In the genomic region with DNA sequence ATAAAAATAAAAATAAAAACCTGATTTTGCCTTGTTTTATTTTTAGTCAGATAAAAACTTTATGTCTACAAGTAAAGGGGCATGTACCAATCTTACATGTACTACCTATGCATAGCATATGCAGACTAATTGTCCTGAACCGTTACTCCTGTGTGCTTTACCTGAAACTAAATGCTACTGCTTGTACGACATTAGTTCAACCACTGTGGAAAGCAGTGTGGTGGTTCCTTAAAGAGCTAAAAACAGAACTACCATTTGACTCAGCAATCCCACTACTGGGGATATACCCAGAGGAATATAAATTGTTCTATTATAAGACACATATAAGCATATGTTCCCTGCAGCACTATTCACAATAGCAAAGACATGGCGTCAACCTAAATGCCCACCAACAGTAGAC, we compare ENCODE assay signal across 35 cellular contexts.
"Had no signal": no experiment of that assay in that cellular context is flagged by ENCODE, and none has a peak within 500 bp of the region (broad histone marks: within the 10 kb centered on the region; RNA-seq: fewer than 3 reads in every experiment).

No MANE protein-coding gene starts in this region.

- H3K4me3 Mint-ChIP-seq: activated B cell treated with CpG ODN at 0.5 μM for 24 hours; activated CD4-positive, alpha-beta memory T cell treated with anti-CD3 and anti-CD28 coated beads for 36 hours; activated CD4-positive, alpha-beta T cell treated with anti-CD3 and anti-CD28 coated beads, Interleukin-2, amount 10 ng/mL, durations not matched to agents 24 days and 14 days; activated CD8-positive, alpha-beta T cell treated with anti-CD3 and anti-CD28 coated beads for 36 hours; activated naive CD4-positive, alpha-beta T cell treated with anti-CD3 and anti-CD28 coated beads for 36 hours; activated naive CD8-positive, alpha-beta T cell treated with anti-CD3 and anti-CD28 coated beads for 36 hours; activated T-cell treated with anti-CD3 and anti-CD28 coated beads, Interleukin-2, amount 50 U/mL, for 4 hours; activated T-cell treated with anti-CD3 and anti-CD28 coated beads, Interleukin-2, amount 50 U/mL, for 72 hours; activated T-helper 1 cell treated with anti-CD3 and anti-CD28 coated beads, Interleukin-12 subunit alpha, Interleukin-12 subunit beta, Interleukin-2, Interleukin-4 antibody, amounts not matched to agents 30 ng/mL and 10 ng/mL and 1 ng/mL, durations not matched to agents 14 hours and 24 hours and 36 hours; activated T-helper 17 cell treated with anti-CD3 and anti-CD28 coated beads, Interleukin-2, amount 50 U/mL, for 72 hours; T-helper 2 cell treated with Interferon-gamma antibody and Interleukin-4, amounts not matched to agents 5 μg/mL and 100 μg/mL, for 36 hours had no signal

- H3K9me3 ChIP-seq: adrenal gland, body of pancreas, breast epithelium had no signal

- FAIRE-seq: astrocyte, TTC549 had no signal

- ATAC-seq: activated CD8-positive, alpha-beta T cell treated with anti-CD3 and anti-CD28 coated beads for 36 hours; activated naive CD4-positive, alpha-beta T cell treated with anti-CD3 and anti-CD28 coated beads, Interleukin-2, amount 50 U/mL, for 72 hours; activated T-cell treated with anti-CD3 and anti-CD28 coated beads, Interleukin-2, amount 50 U/mL, for 4 hours; activated T-cell treated with anti-CD3 and anti-CD28 coated beads, Interleukin-2, amount 50 U/mL, for 72 hours; activated T-helper 17 cell treated with anti-CD3 and anti-CD28 coated beads, Interleukin-2, amount 50 U/mL, for 72 hours; body of pancreas had no signal

- H3K4me3 ChIP-seq: adrenal gland, body of pancreas, breast epithelium had no signal

- DNase-seq: activated B cell treated with CpG ODN at 0.5 μM for 24 hours; activated CD4-positive, alpha-beta memory T cell treated with anti-CD3 and anti-CD28 coated beads for 36 hours; activated CD4-positive, alpha-beta T cell treated with anti-CD3 and anti-CD28 coated beads for 4 hours; activated CD4-positive, alpha-beta T cell treated with anti-CD3 and anti-CD28 coated beads, Interleukin-2, amount 10 ng/mL, durations not matched to agents 24 days and 14 days; activated CD4-positive, alpha-beta T cell treated with anti-CD3 and anti-CD28 coated beads, Interleukin-2, amount 50 U/mL, for 1 hour; activated CD4-positive, alpha-beta T cell treated with anti-CD3 and anti-CD28 coated beads, Interleukin-2, amount 50 U/mL, for 4 hours; activated CD4-positive, CD25-positive, alpha-beta regulatory T cell treated with anti-CD3 and anti-CD28 coated beads, Interleukin-2, amount 50 U/mL, for 72 hours; activated CD8-positive, alpha-beta memory T cell treated with anti-CD3 and anti-CD28 coated beads, Interleukin-2, amount 50 U/mL, for 4 hours; activated CD8-positive, alpha-beta T cell treated with anti-CD3 and anti-CD28 coated beads for 36 hours; activated effector memory CD4-positive, alpha-beta T cell treated with anti-CD3 and anti-CD28 coated beads, Interleukin-2, amount 50 U/mL, for 16 hours; activated gamma-delta T cell treated with Interleukin-2 at 50 U/mL for 16 hours; activated naive CD4-positive, alpha-beta T cell; activated naive CD4-positive, alpha-beta T cell treated with anti-CD3 and anti-CD28 coated beads for 36 hours; activated naive CD4-positive, alpha-beta T cell treated with anti-CD3 and anti-CD28 coated beads, Interleukin-2, amount 50 U/mL, for 16 hours; activated naive CD8-positive, alpha-beta T cell treated with anti-CD3 and anti-CD28 coated beads for 36 hours; activated T-cell treated with anti-CD3 and anti-CD28 coated beads for 4 hours; activated T-cell treated with anti-CD3 and anti-CD28 coated beads, Interleukin-2, amount 50 U/mL, for 1 hour; activated T-cell treated with anti-CD3 and anti-CD28 coated beads, Interleukin-2, amount 50 U/mL, for 4 hours; activated T-cell treated with anti-CD3 and anti-CD28 coated beads, Interleukin-2, amount 50 U/mL, for 72 hours; adrenal gland; amniotic stem cell; aorta; body of pancreas; brain microvascular endothelial cell; central memory CD4-positive, alpha-beta T cell; T-helper 2 cell; T-helper 9 cell had no signal

- H3K27ac ChIP-seq: adrenal gland, body of pancreas, brain microvascular endothelial cell, breast epithelium, VCaP had no signal

- H3K4me1 Mint-ChIP-seq: activated CD4-positive, alpha-beta T cell treated with anti-CD3 and anti-CD28 coated beads, Interleukin-2, amount 10 ng/mL, durations not matched to agents 24 days and 14 days; activated naive CD8-positive, alpha-beta T cell treated with anti-CD3 and anti-CD28 coated beads for 36 hours; activated T-helper 17 cell treated with anti-CD3 and anti-CD28 coated beads, Interleukin-2, amount 50 U/mL, for 72 hours had no signal

- H3K27me3 ChIP-seq: adrenal gland, body of pancreas, brain microvascular endothelial cell, breast epithelium had no signal

- H3K27ac Mint-ChIP-seq: activated B cell treated with CpG ODN at 0.5 μM for 24 hours; activated CD4-positive, alpha-beta memory T cell treated with anti-CD3 and anti-CD28 coated beads for 36 hours; activated CD4-positive, alpha-beta T cell treated with anti-CD3 and anti-CD28 coated beads, Interleukin-2, amount 10 ng/mL, durations not matched to agents 24 days and 14 days; activated CD8-positive, alpha-beta T cell treated with anti-CD3 and anti-CD28 coated beads for 36 hours; activated naive CD4-positive, alpha-beta T cell treated with anti-CD3 and anti-CD28 coated beads for 36 hours; activated naive CD4-positive, alpha-beta T cell treated with anti-CD3 and anti-CD28 coated beads, Interleukin-2, amount 50 U/mL, for 72 hours; activated naive CD8-positive, alpha-beta T cell treated with anti-CD3 and anti-CD28 coated beads for 36 hours; activated T-cell treated with anti-CD3 and anti-CD28 coated beads, Interleukin-2, amount 50 U/mL, for 72 hours; activated T-helper 1 cell treated with anti-CD3 and anti-CD28 coated beads, Interleukin-12 subunit alpha, Interleukin-12 subunit beta, Interleukin-2, Interleukin-4 antibody, amounts not matched to agents 30 ng/mL and 10 ng/mL and 1 ng/mL, durations not matched to agents 14 hours and 24 hours and 36 hours; activated T-helper 17 cell treated with anti-CD3 and anti-CD28 coated beads, Interleukin-2, amount 50 U/mL, for 72 hours; T-helper 2 cell treated with Interferon-gamma antibody and Interleukin-4, amounts not matched to agents 5 μg/mL and 100 μg/mL, for 36 hours had no signal

- H3K36me3 ChIP-seq: adrenal gland, brain microvascular endothelial cell, breast epithelium had no signal

- H3K27me3 Mint-ChIP-seq: activated B cell treated with CpG ODN at 0.5 μM for 24 hours; activated CD4-positive, alpha-beta memory T cell treated with anti-CD3 and anti-CD28 coated beads for 36 hours; activated CD4-positive, alpha-beta T cell treated with anti-CD3 and anti-CD28 coated beads, Interleukin-2, amount 10 ng/mL, durations not matched to agents 24 days and 14 days; activated CD8-positive, alpha-beta T cell treated with anti-CD3 and anti-CD28 coated beads for 36 hours; activated naive CD8-positive, alpha-beta T cell treated with anti-CD3 and anti-CD28 coated beads for 36 hours; activated T-helper 17 cell treated with anti-CD3 and anti-CD28 coated beads, Interleukin-2, amount 50 U/mL, for 72 hours had no signal

- H3K4me1 ChIP-seq: adrenal gland, body of pancreas, breast epithelium had no signal

- H3K9me3 Mint-ChIP-seq: activated T-cell treated with anti-CD3 and anti-CD28 coated beads, Interleukin-2, amount 50 U/mL, for 72 hours had no signal

- H3K36me3 Mint-ChIP-seq: activated CD4-positive, alpha-beta memory T cell treated with anti-CD3 and anti-CD28 coated beads for 36 hours; activated naive CD4-positive, alpha-beta T cell treated with anti-CD3 and anti-CD28 coated beads, Interleukin-2, amount 50 U/mL, for 72 hours had no signal
